Comparison of ENCODE assay signal across 15 cellular contexts in the genomic region with DNA sequence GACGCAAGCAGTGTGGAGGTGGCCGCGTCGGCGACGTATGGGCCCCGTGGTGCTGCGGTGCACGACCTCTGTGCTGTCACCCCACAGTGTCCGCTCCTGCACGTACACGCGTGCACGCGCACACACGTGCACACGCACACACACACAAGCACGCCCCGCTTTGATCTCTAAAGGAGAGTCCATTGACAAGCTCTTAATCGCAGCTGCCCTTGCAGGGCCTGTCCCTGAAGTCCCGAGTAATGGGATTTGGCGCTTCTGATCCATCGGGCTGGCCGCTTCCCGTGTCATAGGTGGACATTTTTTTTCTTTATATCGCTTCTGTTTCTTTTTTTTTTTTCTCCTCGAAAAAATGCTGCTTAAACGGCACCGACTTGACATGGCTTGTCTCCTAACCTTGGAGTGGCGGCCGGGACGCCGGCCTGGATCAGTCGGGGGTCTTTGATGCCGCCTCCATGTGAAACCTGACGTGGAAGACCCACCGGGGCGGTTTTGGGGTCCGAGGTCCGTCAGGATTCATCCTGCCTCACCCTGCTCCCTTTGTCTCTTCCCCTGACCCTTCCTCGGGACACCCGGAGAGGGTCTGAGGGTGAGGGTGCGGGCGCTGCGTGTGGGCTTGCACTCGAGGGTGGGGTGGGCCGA. TPM values are rescaled to one million over a fixed set of nuclear protein-coding genes. Genes with fewer than 3 reads are reported as not detected.
DNase-seq lines count a peak whose midpoint lies in the region; ATAC-seq, FAIRE-seq and TF ChIP-seq lines count a peak whose summit lies in the region.
"Had no signal": no experiment of that assay in that cellular context is flagged by ENCODE, and none has a peak within 500 bp of the region (broad histone marks: within the 10 kb centered on the region; RNA-seq: fewer than 3 reads in every experiment).

No MANE protein-coding gene starts in this region.

- peaks cover 6% of the 10 kb centered on the region for H3K4me1 Mint-ChIP-seq in type B pancreatic cell (ENCODE audit: unreplicated experiment)

- H3K4me3 ChIP-seq in HepG2 (replicated peaks in 1 of 3; ENCODE audit: insufficient read depth in 1 of 3, low read depth in 2 of 3, low read length in 3 of 3) (peak overlapping the region in 2 of 3 experiments; percentile 12 to 23; a peak in 2 of 6 replicates), right lobe of liver (no peak overlapping the region), dorsolateral prefrontal cortex (peak overlapping the region in 53 of 59 donors; percentile 11 to 61 (median 44)), neuronal stem cell (ENCODE audit: low read length in 2 of 2) (no peak overlapping the region)
- H3K4me3 ChIP-seq: BLaER1 treated with 17β-estradiol and CSF1 and Interleukin-3, amounts not matched to agents 10 nM and 100 nM; HAP-1 had no signal

- peak overlapping the region; percentile 99 for H2AK5ac ChIP-seq in neuronal stem cell (ENCODE audit: low read depth, low read length)

- H2AFZ ChIP-seq in HepG2 (ENCODE audit: low read length) (no peak overlapping the region), neuronal stem cell (ENCODE audit: low read length) (no peak overlapping the region)

- peak overlapping the region; percentile 61 for H2BK120ac ChIP-seq in neuronal stem cell (ENCODE audit: low read depth, low read length)

- H2BK5ac ChIP-seq in neuronal stem cell (ENCODE audit: low read length): no peak overlapping the region

- no peak for FAIRE-seq in HepG2 (lab: Jason Lieb, UNC)
- FAIRE-seq: HTR-8/SVneo had no signal

- H4K20me1 ChIP-seq in HepG2 (ENCODE audit: insufficient read depth, low read length): no peaks in the 10 kb centered on the region

- CTCF ChIA-PET in HepG2 (lab: Yijun Ruan, JAX; ENCODE audit: low intra/inter-chr PET ratio, low total read pairs): no interaction called here

- ATAC-seq in HepG2: no peak
- ATAC-seq in right lobe of liver: no peak

- POLR2A ChIA-PET in HepG2 (lab: Yijun Ruan, JAX): interaction anchor here (0.7 to 2.7 kb wide), 2 partner anchors 8 to 264 kb away, joined by 4 to 15 read pairs; a partner anchor contains a TSS

- no peaks in the 10 kb centered on the region for H3K79me2 ChIP-seq in HepG2 (ENCODE audit: insufficient read depth, low read length)

- H3K36me3 Mint-ChIP-seq in type B pancreatic cell: no peaks in the 10 kb centered on the region
- H3K36me3 Mint-ChIP-seq: CD4-positive, CD25-positive, alpha-beta regulatory T cell had no signal

- peak overlapping the region; percentile 89 for H3K23ac ChIP-seq in neuronal stem cell (ENCODE audit: low read depth, low read length, poor library complexity)

- peak overlapping the region; percentile 89 for H3K18ac ChIP-seq in neuronal stem cell (ENCODE audit: low read length)

- no peak for TF ChIP-seq POLR2A in HepG2 (IDR thresholded peaks at IDR 0.05; ENCODE audit: insufficient read depth in 1 of 2, low read depth in 2 of 2, low read length in 2 of 2)
- TF ChIP-seq POLR2A in right lobe of liver (IDR thresholded peaks at IDR 0.05): no peak

- no peak for TF ChIP-seq RAD21 in HepG2 (CRISPR knock-in tag; IDR thresholded peaks at IDR 0.05)

- peak overlapping the region; percentile 59 for H3K4me2 ChIP-seq in HepG2 (ENCODE audit: low read depth, low read length)
- H3K4me2 ChIP-seq in neuronal stem cell (ENCODE audit: insufficient read depth, low read length, poor library complexity, severe bottlenecking): peak overlapping the region; percentile 11

- H3K36me3 ChIP-seq in HepG2 (replicated peaks in 1 of 2; ENCODE audit: control insufficient read depth in 1 of 2, insufficient read depth in 2 of 2, low read length in 2 of 2) (no peaks in the 10 kb centered on the region), right lobe of liver (no peaks in the 10 kb centered on the region), neuronal stem cell (replicated peaks in 1 of 2; ENCODE audit: control insufficient read depth in 2 of 2, insufficient read depth in 2 of 2, low read length in 2 of 2) (no peaks in the 10 kb centered on the region)
- H3K36me3 ChIP-seq: HAP-1 had no signal

- H3K14ac ChIP-seq in neuronal stem cell (ENCODE audit: low read length): peak overlapping the region; percentile 99

- peaks cover 1 to 13% of the 10 kb centered on the region in 2 experiments; a peak in 4 of 5 replicates for H3K27me3 ChIP-seq in HepG2 (ENCODE audit: control insufficient read depth in 1 of 2, insufficient read depth in 2 of 2, low read length in 2 of 2)
- H3K27me3 ChIP-seq in right lobe of liver: no peaks in the 10 kb centered on the region
- H3K27me3 ChIP-seq in dorsolateral prefrontal cortex: peaks cover 0 to 5% (median 0%) of the 10 kb centered on the region in 45 donors
- H3K27me3 ChIP-seq in neuronal stem cell (ENCODE audit: control insufficient read depth in 3 of 3, insufficient read depth in 3 of 3, low read depth in 1 of 3, low read length in 3 of 3): peaks cover 0 to 2% (median 0%) of the 10 kb centered on the region in 3 experiments
- H3K27me3 ChIP-seq: BLaER1 treated with 17β-estradiol and CSF1 and Interleukin-3, amounts not matched to agents 10 nM and 100 nM had no signal

- peak overlapping the region; percentile 13 for H2BK15ac ChIP-seq in neuronal stem cell (ENCODE audit: low read length)

- H3K4ac ChIP-seq in neuronal stem cell (ENCODE audit: low read length): no peak overlapping the region

- H3K9ac ChIP-seq in HepG2 (ENCODE audit: insufficient read depth, low read depth, low read length) (peak overlapping the region; percentile 34), neuronal stem cell (ENCODE audit: low read depth, low read length, poor library complexity) (no peak overlapping the region)
- H3K9ac ChIP-seq: BLaER1 treated with 17β-estradiol and CSF1 and Interleukin-3, amounts not matched to agents 10 nM and 100 nM had no signal

- in situ Hi-C loops in HepG2 (cut with HindIII; ENCODE audit: extremely low pct_ligation_motif_present, low pct_unique_long_range_greater_than_20kb): loop anchor here (5.0 kb wide), 1 partner anchor 89 kb away; no protein-coding TSS in a partner anchor

- peak overlapping the region; percentile 90 for H2BK12ac ChIP-seq in neuronal stem cell (ENCODE audit: low read length)

- no TSS peak for BruUV-seq in HepG2 (replicated peaks; lab: Mats Ljungman, UMichigan)

- H4K91ac ChIP-seq in neuronal stem cell (ENCODE audit: low read depth, low read length, poor library complexity): no peak overlapping the region

- no peak for TF ChIP-seq CTCF in HepG2 (CRISPR knock-in tag; IDR thresholded peaks at IDR 0.05)
- TF ChIP-seq CTCF in right lobe of liver (IDR thresholded peaks at IDR 0.05): no peak
- TF ChIP-seq CTCF in dorsolateral prefrontal cortex (IDR thresholded peaks at IDR 0.05 in 54 of 56, conservative IDR thresholded peaks at IDR 0.05 in 2 of 56; ENCODE audit: low read depth in 1 of 56, partially characterized antibody in 56 of 56): no peak
- TF ChIP-seq CTCF in type B pancreatic cell (conservative IDR thresholded peaks at IDR 0.05): no peak

- H3K4me1 ChIP-seq in HepG2 (ENCODE audit: insufficient read depth, low read length) (peaks cover 89% of the 10 kb centered on the region), right lobe of liver (no peaks in the 10 kb centered on the region), neuronal stem cell (ENCODE audit: control insufficient read depth in 2 of 2, insufficient read depth in 1 of 2, low read depth in 1 of 2, low read length in 2 of 2) (peaks cover 0 to 11% of the 10 kb centered on the region in 2 donors)

- peak overlapping the region; percentile 62 for H3K27ac ChIP-seq in HepG2 (ENCODE audit: extremely low read length, insufficient read depth, low read length)
- H3K27ac ChIP-seq in right lobe of liver: no peak overlapping the region
- peak overlapping the region in 24 of 59 donors; percentile 11 to 74 (median 42) for H3K27ac ChIP-seq in dorsolateral prefrontal cortex
- H3K27ac ChIP-seq in neuronal stem cell (replicated peaks; ENCODE audit: low read length): no peak overlapping the region
- H3K27ac ChIP-seq: BLaER1 treated with 17β-estradiol and CSF1 and Interleukin-3, amounts not matched to agents 10 nM and 100 nM had no signal

- H3K27me3 Mint-ChIP-seq in type B pancreatic cell: peaks cover 3% of the 10 kb centered on the region
- H3K27me3 Mint-ChIP-seq: CD4-positive, CD25-positive, alpha-beta regulatory T cell had no signal

- TF ChIP-seq EP300 in HepG2 (IDR thresholded peaks at IDR 0.05; ENCODE audit: low read depth in 2 of 2, low read length in 2 of 2): no peak
- no peak for TF ChIP-seq EP300 in HepG2 (CRISPR knock-in tag; IDR thresholded peaks at IDR 0.05; ENCODE audit: borderline replicate concordance)

- DNase-seq in HepG2 (ENCODE audit: low spot score) (no peak), right lobe of liver (no peak), dorsolateral prefrontal cortex (no peak), neuronal stem cell (ENCODE audit: low spot score) (no peak), type B pancreatic cell (ENCODE audit: extremely low spot score, unreplicated experiment) (no peak), NCI-H2081 treated with DMSO at 0.1 percent for 48 hours (lab: John Stamatoyannopoulos, UW) (no peak)
- DNase-seq in activated effector memory CD4-positive, alpha-beta T cell treated with anti-CD3 and anti-CD28 coated beads, Interleukin-2, amount 50 U/mL, for 16 hours: no peak
- DNase-seq: ACHN; CD4-positive, CD25-positive, alpha-beta regulatory T cell; DMS79; GOT3; HFFc6 had no signal

- H3K27ac Mint-ChIP-seq in type B pancreatic cell: no peak overlapping the region
- H3K27ac Mint-ChIP-seq: CD4-positive, CD25-positive, alpha-beta regulatory T cell; HFFc6 had no signal

- intact Hi-C loops in HepG2 (cut with micrococcal nuclease; ENCODE audit: unreplicated experiment): loop anchor here (5.0 kb wide), 2 partner anchors 134 to 244 kb away; a partner anchor contains a TSS
- intact Hi-C loops in right lobe of liver (cut with DNase I): loop anchor here in 1 of 2 donors (10.0 kb wide), 1 partner anchor 126 kb away; a partner anchor contains a TSS
- intact Hi-C loops in dorsolateral prefrontal cortex (cut with DNase I): loop anchor here in 1 of 2 donors (5.0 kb wide), 1 partner anchor 254 kb away; no protein-coding TSS in a partner anchor

- 87% methylated on average over 38 of the region's 47 CpGs for WGBS in HepG2 (ENCODE audit: low lambda C conversion rate)
- WGBS in right lobe of liver (ENCODE audit: insufficient coverage, low coverage, low lambda C conversion rate, missing lambda C conversion rate): 68% methylated on average over 8 of the region's 47 CpGs
- WGBS in neuronal stem cell (ENCODE audit: extremely low coverage in 2 of 2, insufficient read length in 2 of 2, insufficient replicate concordance in 1 of 2), 2 donors: no CpG with 5 or more reads among the region's 47 CpGs

- no peaks in the 10 kb centered on the region for H3K9me3 Mint-ChIP-seq in type B pancreatic cell
- H3K9me3 Mint-ChIP-seq: CD4-positive, CD25-positive, alpha-beta regulatory T cell; HFFc6 had no signal

- H3K79me1 ChIP-seq in neuronal stem cell (ENCODE audit: low read depth, low read length): peaks cover 7% of the 10 kb centered on the region

- no peak overlapping the region for H3K4me3 Mint-ChIP-seq in type B pancreatic cell
- H3K4me3 Mint-ChIP-seq: HFFc6 had no signal

- no peak overlapping the region for H4K8ac ChIP-seq in neuronal stem cell (ENCODE audit: low read depth, low read length)

- H3K9me3 ChIP-seq in HepG2 (ENCODE audit: low read length) (no peaks in the 10 kb centered on the region), right lobe of liver (no peaks in the 10 kb centered on the region), neuronal stem cell (replicated peaks in 1 of 2; ENCODE audit: control insufficient read depth in 2 of 2, insufficient read depth in 1 of 2, low read depth in 1 of 2, low read length in 2 of 2) (no peaks in the 10 kb centered on the region)
- H3K9me3 ChIP-seq: BLaER1 treated with 17β-estradiol and CSF1 and Interleukin-3, amounts not matched to agents 10 nM and 100 nM; HAP-1 had no signal

RNA-seq across cellular contexts. Expression of a gene that starts 8.3 kb away (rescaled TPM):
- total RNA-seq in HepG2 (2016; rRNA removed; fragmentation: Illumina TruSeq; extraction: Trizol): 18.8 and 24.0 TPM in 2 replicates
- 17.0 and 18.3 TPM in 2 replicates for total RNA-seq in HepG2 (2016; cell fraction: cytosol; rRNA removed; fragmentation: Illumina TruSeq; extraction: Trizol; ENCODE audit: low read depth)
- 14.2 and 23.9 TPM in 2 replicates for total RNA-seq in HepG2 (2016; cell fraction: insoluble cytoplasmic fraction; rRNA removed; fragmentation: Illumina TruSeq; extraction: Trizol)
- total RNA-seq in HepG2 (2016; cell fraction: membrane; rRNA removed; fragmentation: Illumina TruSeq; extraction: Trizol): 32.6 and 32.8 TPM in 2 replicates
- 14.9 and 17.5 TPM in 2 replicates for total RNA-seq in HepG2 (2016; cell fraction: nucleus; rRNA removed; fragmentation: Illumina TruSeq; extraction: Trizol)
- 26.0 and 28.5 TPM in 2 replicates for polyA plus RNA-seq in HepG2 (2011; rRNA removed)
- polyA plus RNA-seq in HepG2 (2011; cell fraction: cytosol; rRNA removed): 37.0 and 44.7 TPM in 2 replicates
- polyA plus RNA-seq in HepG2 (2011; cell fraction: nucleus; rRNA removed): 55.4 and 62.8 TPM in 2 replicates
- 28.4 and 30.4 TPM in 2 replicates for polyA plus RNA-seq in HepG2 (2012)
- polyA plus RNA-seq in HepG2 (2016; cell fraction: cytosol; fragmentation: Illumina TruSeq; extraction: Trizol; ENCODE audit: low read depth): 8.5 and 8.8 TPM in 2 replicates
- polyA plus RNA-seq in HepG2 (2016; cell fraction: insoluble cytoplasmic fraction; fragmentation: Illumina TruSeq; extraction: Trizol; ENCODE audit: low read depth): 19.0 and 24.8 TPM in 2 replicates
- 22.0 and 23.4 TPM in 2 replicates for polyA plus RNA-seq in HepG2 (2016; cell fraction: membrane; fragmentation: Illumina TruSeq; extraction: Trizol; ENCODE audit: low read depth)
- polyA plus RNA-seq in HepG2 (2016; cell fraction: nucleus; fragmentation: Illumina TruSeq; extraction: Trizol; ENCODE audit: insufficient read depth, low read depth): 30.6 and 31.6 TPM in 2 replicates
- polyA minus RNA-seq in HepG2 (2011; rRNA and poly(A)+ RNA removed; ENCODE audit: low replicate concordance): 10.4 and 24.0 TPM in 2 replicates
- polyA minus RNA-seq in HepG2 (2011; cell fraction: cytosol; rRNA and poly(A)+ RNA removed): 21.4 and 23.6 TPM in 2 replicates
- 14.3 and 15.7 TPM in 2 replicates for polyA minus RNA-seq in HepG2 (2011; cell fraction: nucleus; rRNA and poly(A)+ RNA removed)
- 10 to 100 TPM in 3 of 6 experiments, 1 to 10 TPM in 3; 5.5 to 17.4 (median 9.4) TPM for total RNA-seq in right lobe of liver
- total RNA-seq in dorsolateral prefrontal cortex: 10 to 100 TPM; 13.3 to 34.4 (median 19.8) TPM
- polyA plus RNA-seq in neuronal stem cell (2013, experiment 1 of 2): 19.3 TPM
- 18.9 TPM for polyA plus RNA-seq in neuronal stem cell (2013, experiment 2 of 2)
- 30.6 and 31.8 TPM in 2 replicates for total RNA-seq in type B pancreatic cell (ENCODE audit: low replicate concordance)

RNA-seq across cellular contexts. Expression of a gene that starts 9.5 kb away (rescaled TPM):
- total RNA-seq in HepG2 (2016; rRNA removed; fragmentation: Illumina TruSeq; extraction: Trizol): 114 and 128 TPM in 2 replicates
- total RNA-seq in HepG2 (2016; cell fraction: cytosol; rRNA removed; fragmentation: Illumina TruSeq; extraction: Trizol; ENCODE audit: low read depth): 30.5 and 32.3 TPM in 2 replicates
- total RNA-seq in HepG2 (2016; cell fraction: insoluble cytoplasmic fraction; rRNA removed; fragmentation: Illumina TruSeq; extraction: Trizol): 115 and 131 TPM in 2 replicates
- 36.8 and 38.6 TPM in 2 replicates for total RNA-seq in HepG2 (2016; cell fraction: membrane; rRNA removed; fragmentation: Illumina TruSeq; extraction: Trizol)
- 35.6 and 38.6 TPM in 2 replicates for total RNA-seq in HepG2 (2016; cell fraction: nucleus; rRNA removed; fragmentation: Illumina TruSeq; extraction: Trizol)
- 121 and 135 TPM in 2 replicates for polyA plus RNA-seq in HepG2 (2011; rRNA removed)
- polyA plus RNA-seq in HepG2 (2011; cell fraction: cytosol; rRNA removed): 141 and 211 TPM in 2 replicates
- 65.0 and 69.2 TPM in 2 replicates for polyA plus RNA-seq in HepG2 (2011; cell fraction: nucleus; rRNA removed)
- 50.0 and 56.2 TPM in 2 replicates for polyA plus RNA-seq in HepG2 (2012)
- 35.7 and 36.6 TPM in 2 replicates for polyA plus RNA-seq in HepG2 (2016; cell fraction: cytosol; fragmentation: Illumina TruSeq; extraction: Trizol; ENCODE audit: low read depth)
- 162 and 166 TPM in 2 replicates for polyA plus RNA-seq in HepG2 (2016; cell fraction: insoluble cytoplasmic fraction; fragmentation: Illumina TruSeq; extraction: Trizol; ENCODE audit: low read depth)
- polyA plus RNA-seq in HepG2 (2016; cell fraction: membrane; fragmentation: Illumina TruSeq; extraction: Trizol; ENCODE audit: low read depth): 35.5 and 36.2 TPM in 2 replicates
- polyA plus RNA-seq in HepG2 (2016; cell fraction: nucleus; fragmentation: Illumina TruSeq; extraction: Trizol; ENCODE audit: insufficient read depth, low read depth): 85.4 and 90.0 TPM in 2 replicates
- 51.3 and 73.8 TPM in 2 replicates for polyA minus RNA-seq in HepG2 (2011; rRNA and poly(A)+ RNA removed; ENCODE audit: low replicate concordance)
- 29.4 and 29.5 TPM in 2 replicates for polyA minus RNA-seq in HepG2 (2011; cell fraction: cytosol; rRNA and poly(A)+ RNA removed)
- polyA minus RNA-seq in HepG2 (2011; cell fraction: nucleus; rRNA and poly(A)+ RNA removed): 10.2 and 13.2 TPM in 2 replicates
- 10 to 100 TPM; 29.9 to 64.7 (median 32.6) TPM for total RNA-seq in right lobe of liver
- total RNA-seq in dorsolateral prefrontal cortex: 10 to 100 TPM; 38.3 to 94.6 (median 65.9) TPM
- polyA plus RNA-seq in neuronal stem cell (2013, experiment 1 of 2): 68.8 TPM
- 73.1 TPM for polyA plus RNA-seq in neuronal stem cell (2013, experiment 2 of 2)
- total RNA-seq in type B pancreatic cell (ENCODE audit: low replicate concordance): 69.6 and 75.3 TPM in 2 replicates

RNA-seq across cellular contexts. Expression of a gene that starts 21.0 kb away (rescaled TPM):
- total RNA-seq in HepG2 (2016; rRNA removed; fragmentation: Illumina TruSeq; extraction: Trizol) (33.7 and 52.7 TPM in 2 replicates), right lobe of liver (10 to 100 TPM; 24.3 to 44.6 (median 28.0) TPM), dorsolateral prefrontal cortex (10 to 100 TPM; 16.0 to 41.4 (median 25.9) TPM), type B pancreatic cell (ENCODE audit: low replicate concordance) (56.0 and 71.1 TPM in 2 replicates)
- total RNA-seq in HepG2 (2016; cell fraction: cytosol; rRNA removed; fragmentation: Illumina TruSeq; extraction: Trizol; ENCODE audit: low read depth): 52.2 and 54.4 TPM in 2 replicates
- total RNA-seq in HepG2 (2016; cell fraction: insoluble cytoplasmic fraction; rRNA removed; fragmentation: Illumina TruSeq; extraction: Trizol): 27.1 and 52.1 TPM in 2 replicates
- total RNA-seq in HepG2 (2016; cell fraction: membrane; rRNA removed; fragmentation: Illumina TruSeq; extraction: Trizol): 108 and 112 TPM in 2 replicates
- 36.6 and 38.8 TPM in 2 replicates for total RNA-seq in HepG2 (2016; cell fraction: nucleus; rRNA removed; fragmentation: Illumina TruSeq; extraction: Trizol)
- 136 and 192 TPM in 2 replicates for polyA plus RNA-seq in HepG2 (2011; rRNA removed)
- polyA plus RNA-seq in HepG2 (2011; cell fraction: cytosol; rRNA removed): 183 and 222 TPM in 2 replicates
- 308 and 324 TPM in 2 replicates for polyA plus RNA-seq in HepG2 (2011; cell fraction: nucleus; rRNA removed)
- polyA plus RNA-seq in HepG2 (2012): 54.7 and 75.9 TPM in 2 replicates
- 90.3 and 94.2 TPM in 2 replicates for polyA plus RNA-seq in HepG2 (2016; cell fraction: cytosol; fragmentation: Illumina TruSeq; extraction: Trizol; ENCODE audit: low read depth)
- polyA plus RNA-seq in HepG2 (2016; cell fraction: insoluble cytoplasmic fraction; fragmentation: Illumina TruSeq; extraction: Trizol; ENCODE audit: low read depth): 43.3 and 54.7 TPM in 2 replicates
- 117 and 127 TPM in 2 replicates for polyA plus RNA-seq in HepG2 (2016; cell fraction: membrane; fragmentation: Illumina TruSeq; extraction: Trizol; ENCODE audit: low read depth)
- 107 and 123 TPM in 2 replicates for polyA plus RNA-seq in HepG2 (2016; cell fraction: nucleus; fragmentation: Illumina TruSeq; extraction: Trizol; ENCODE audit: insufficient read depth, low read depth)
- 53.1 and 397 TPM in 2 replicates for polyA minus RNA-seq in HepG2 (2011; rRNA and poly(A)+ RNA removed; ENCODE audit: low replicate concordance)
- polyA minus RNA-seq in HepG2 (2011; cell fraction: cytosol; rRNA and poly(A)+ RNA removed): 61.4 and 63.3 TPM in 2 replicates
- polyA minus RNA-seq in HepG2 (2011; cell fraction: nucleus; rRNA and poly(A)+ RNA removed): 26.0 and 48.0 TPM in 2 replicates
- 30.5 TPM for polyA plus RNA-seq in neuronal stem cell (2013, experiment 1 of 2)
- 28.5 TPM for polyA plus RNA-seq in neuronal stem cell (2013, experiment 2 of 2)

RNA-seq across cellular contexts. Expression of a gene that starts 36.2 kb away (rescaled TPM):
- total RNA-seq in HepG2 (2016; rRNA removed; fragmentation: Illumina TruSeq; extraction: Trizol) (82.8 and 121 TPM in 2 replicates), right lobe of liver (10 to 100 TPM; 50.3 to 83.6 (median 61.0) TPM), dorsolateral prefrontal cortex (10 to 100 TPM; 27.9 to 89.2 (median 49.4) TPM), type B pancreatic cell (ENCODE audit: low replicate concordance) (72.8 and 166 TPM in 2 replicates)
- 711 and 716 TPM in 2 replicates for total RNA-seq in HepG2 (2016; cell fraction: cytosol; rRNA removed; fragmentation: Illumina TruSeq; extraction: Trizol; ENCODE audit: low read depth)
- 79.6 and 119 TPM in 2 replicates for total RNA-seq in HepG2 (2016; cell fraction: insoluble cytoplasmic fraction; rRNA removed; fragmentation: Illumina TruSeq; extraction: Trizol)
- total RNA-seq in HepG2 (2016; cell fraction: membrane; rRNA removed; fragmentation: Illumina TruSeq; extraction: Trizol): 463 and 513 TPM in 2 replicates
- 47.7 and 52.8 TPM in 2 replicates for total RNA-seq in HepG2 (2016; cell fraction: nucleus; rRNA removed; fragmentation: Illumina TruSeq; extraction: Trizol)
- polyA plus RNA-seq in HepG2 (2011; rRNA removed): 263 and 275 TPM in 2 replicates
- polyA plus RNA-seq in HepG2 (2011; cell fraction: cytosol; rRNA removed): 199 and 344 TPM in 2 replicates
- polyA plus RNA-seq in HepG2 (2011; cell fraction: nucleus; rRNA removed): 245 and 274 TPM in 2 replicates
- polyA plus RNA-seq in HepG2 (2012): 136 and 145 TPM in 2 replicates
- 1,773 and 1,829 TPM in 2 replicates for polyA plus RNA-seq in HepG2 (2016; cell fraction: cytosol; fragmentation: Illumina TruSeq; extraction: Trizol; ENCODE audit: low read depth)
- 189 and 200 TPM in 2 replicates for polyA plus RNA-seq in HepG2 (2016; cell fraction: insoluble cytoplasmic fraction; fragmentation: Illumina TruSeq; extraction: Trizol; ENCODE audit: low read depth)
- 997 and 1,012 TPM in 2 replicates for polyA plus RNA-seq in HepG2 (2016; cell fraction: membrane; fragmentation: Illumina TruSeq; extraction: Trizol; ENCODE audit: low read depth)
- 195 and 217 TPM in 2 replicates for polyA plus RNA-seq in HepG2 (2016; cell fraction: nucleus; fragmentation: Illumina TruSeq; extraction: Trizol; ENCODE audit: insufficient read depth, low read depth)
- 21.3 and 147 TPM in 2 replicates for polyA minus RNA-seq in HepG2 (2011; rRNA and poly(A)+ RNA removed; ENCODE audit: low replicate concordance)
- 51.2 and 63.8 TPM in 2 replicates for polyA minus RNA-seq in HepG2 (2011; cell fraction: cytosol; rRNA and poly(A)+ RNA removed)
- polyA minus RNA-seq in HepG2 (2011; cell fraction: nucleus; rRNA and poly(A)+ RNA removed): 27.2 and 27.9 TPM in 2 replicates
- polyA plus RNA-seq in neuronal stem cell (2013, experiment 1 of 2): 329 TPM
- 313 TPM for polyA plus RNA-seq in neuronal stem cell (2013, experiment 2 of 2)

RNA-seq across cellular contexts. Expression of a gene that starts 40.9 kb away (rescaled TPM):
- total RNA-seq in HepG2 (2016; rRNA removed; fragmentation: Illumina TruSeq; extraction: Trizol) (27.8 and 36.3 TPM in 2 replicates), right lobe of liver (100 to 1,000 TPM in 3 of 6 experiments, 10 to 100 TPM in 3; 73.6 to 169 (median 97.0) TPM), dorsolateral prefrontal cortex (10 to 100 TPM in 108 of 120 experiments, 1 to 10 TPM in 12; 7.2 to 23.9 (median 13.5) TPM), type B pancreatic cell (ENCODE audit: low replicate concordance) (21.5 and 22.1 TPM in 2 replicates)
- total RNA-seq in HepG2 (2016; cell fraction: cytosol; rRNA removed; fragmentation: Illumina TruSeq; extraction: Trizol; ENCODE audit: low read depth): 22.1 and 28.4 TPM in 2 replicates
- total RNA-seq in HepG2 (2016; cell fraction: insoluble cytoplasmic fraction; rRNA removed; fragmentation: Illumina TruSeq; extraction: Trizol): 28.1 and 37.2 TPM in 2 replicates
- total RNA-seq in HepG2 (2016; cell fraction: membrane; rRNA removed; fragmentation: Illumina TruSeq; extraction: Trizol): 22.1 and 27.1 TPM in 2 replicates
- 34.5 and 35.9 TPM in 2 replicates for total RNA-seq in HepG2 (2016; cell fraction: nucleus; rRNA removed; fragmentation: Illumina TruSeq; extraction: Trizol)
- polyA plus RNA-seq in HepG2 (2011; rRNA removed): 44.6 and 51.2 TPM in 2 replicates
- polyA plus RNA-seq in HepG2 (2011; cell fraction: cytosol; rRNA removed): 29.5 and 53.6 TPM in 2 replicates
- polyA plus RNA-seq in HepG2 (2011; cell fraction: nucleus; rRNA removed): 220 and 244 TPM in 2 replicates
- polyA plus RNA-seq in HepG2 (2012): 22.1 and 23.1 TPM in 2 replicates
- polyA plus RNA-seq in HepG2 (2016; cell fraction: cytosol; fragmentation: Illumina TruSeq; extraction: Trizol; ENCODE audit: low read depth): 13.3 and 15.1 TPM in 2 replicates
- 31.8 and 35.2 TPM in 2 replicates for polyA plus RNA-seq in HepG2 (2016; cell fraction: insoluble cytoplasmic fraction; fragmentation: Illumina TruSeq; extraction: Trizol; ENCODE audit: low read depth)
- polyA plus RNA-seq in HepG2 (2016; cell fraction: membrane; fragmentation: Illumina TruSeq; extraction: Trizol; ENCODE audit: low read depth): 19.1 and 19.5 TPM in 2 replicates
- 124 and 131 TPM in 2 replicates for polyA plus RNA-seq in HepG2 (2016; cell fraction: nucleus; fragmentation: Illumina TruSeq; extraction: Trizol; ENCODE audit: insufficient read depth, low read depth)
- polyA minus RNA-seq in HepG2 (2011; rRNA and poly(A)+ RNA removed; ENCODE audit: low replicate concordance): 15.9 and 53.9 TPM in 2 replicates
- polyA minus RNA-seq in HepG2 (2011; cell fraction: cytosol; rRNA and poly(A)+ RNA removed): 17.0 and 17.7 TPM in 2 replicates
- polyA minus RNA-seq in HepG2 (2011; cell fraction: nucleus; rRNA and poly(A)+ RNA removed): 25.4 and 25.9 TPM in 2 replicates
- 17.1 TPM for polyA plus RNA-seq in neuronal stem cell (2013, experiment 1 of 2)
- polyA plus RNA-seq in neuronal stem cell (2013, experiment 2 of 2): 17.8 TPM

Comparison
In these comparisons a context has a peak if more than half of its experiments do, and no peak if none do; other contexts are left out.
1. H3K4me3 ChIP-seq: peak in HepG2 (2 of 3) and dorsolateral prefrontal cortex (53 of 59); none in right lobe of liver (0 of 3) and neuronal stem cell (0 of 2).